Comparison of ENCODE assay signal across 1 cellular context in genomic region chr2:179580378-179581146, GRCh38.
TF ChIP-seq lines count a peak whose summit lies in the region.

No MANE protein-coding gene starts in this region.

TF ChIP-seq in HepG2, 621 proteins besides CTCF, POLR2A, EP300 and RAD21 (continued from another document and continues in another):
- no peak for TF ChIP-seq HBP1 (CRISPR knock-in tag; IDR thresholded peaks at IDR 0.05; ENCODE audit: low read depth)
- TF ChIP-seq MBD4 (IDR thresholded peaks at IDR 0.05; ENCODE audit: borderline replicate concordance, low read length), result no peak
- no peak for TF ChIP-seq ZNF570 (CRISPR knock-in tag; IDR thresholded peaks at IDR 0.05; ENCODE audit: borderline replicate concordance)
- no peak for TF ChIP-seq FOXC1 (CRISPR knock-in tag; IDR thresholded peaks at IDR 0.05; ENCODE audit: borderline replicate concordance)
- TF ChIP-seq UBTF (CRISPR knock-in tag; IDR thresholded peaks at IDR 0.05), result no peak
- no peak for TF ChIP-seq ZNF670 (CRISPR knock-in tag; IDR thresholded peaks at IDR 0.05; ENCODE audit: borderline replicate concordance)
- TF ChIP-seq TFAP4 (IDR thresholded peaks at IDR 0.05; ENCODE audit: borderline replicate concordance, low read depth), result peak; percentile 11; the same call in 1 of the 2 replicates
- no peak for TF ChIP-seq NAIF1 (CRISPR knock-in tag; IDR thresholded peaks at IDR 0.05; ENCODE audit: borderline replicate concordance)
- TF ChIP-seq ZBTB21 (CRISPR knock-in tag; IDR thresholded peaks at IDR 0.05), result no peak
- TF ChIP-seq CERS6 (CRISPR knock-in tag; IDR thresholded peaks at IDR 0.05), result no peak
- no peak for TF ChIP-seq ZNF616 (CRISPR knock-in tag; IDR thresholded peaks at IDR 0.05; ENCODE audit: low read depth)
- TF ChIP-seq ZNF790 (CRISPR knock-in tag; IDR thresholded peaks at IDR 0.05; ENCODE audit: borderline replicate concordance), result no peak
- peak; percentile 29; the same call in 1 of the 2 replicates for TF ChIP-seq ZGPAT (CRISPR knock-in tag; IDR thresholded peaks at IDR 0.05)
- TF ChIP-seq JUND (CRISPR knock-in tag; IDR thresholded peaks at IDR 0.05), result no peak
- TF ChIP-seq HHEX (CRISPR knock-in tag; IDR thresholded peaks at IDR 0.05), result no peak
- 0 out of 2 replicates have a peak, but pooled peaks have one; percentile 24 for TF ChIP-seq TFDP1 (CRISPR knock-in tag; IDR thresholded peaks at IDR 0.05; ENCODE audit: borderline replicate concordance)
- no peak for TF ChIP-seq BCL3 (CRISPR knock-in tag; IDR thresholded peaks at IDR 0.05)
- TF ChIP-seq LBX2 (CRISPR knock-in tag; IDR thresholded peaks at IDR 0.05; ENCODE audit: borderline replicate concordance), result no peak
- TF ChIP-seq HIVEP1 (CRISPR knock-in tag; IDR thresholded peaks at IDR 0.05), result no peak
- no peak for TF ChIP-seq ZNF530 (CRISPR knock-in tag; IDR thresholded peaks at IDR 0.05; ENCODE audit: low read depth)
- 0 out of 2 replicates have a peak, but pooled peaks have one; percentile 29 for TF ChIP-seq BRF2 (CRISPR knock-in tag; IDR thresholded peaks at IDR 0.05)
- TF ChIP-seq SNAI1 (CRISPR knock-in tag; IDR thresholded peaks at IDR 0.05; ENCODE audit: borderline replicate concordance), result no peak
- TF ChIP-seq ZNF33A (CRISPR knock-in tag; IDR thresholded peaks at IDR 0.05; ENCODE audit: borderline replicate concordance), result no peak
- no peak for TF ChIP-seq NFE2L2 (IDR thresholded peaks at IDR 0.05; ENCODE audit: low read length)
- TF ChIP-seq KLF9 (CRISPR knock-in tag; IDR thresholded peaks at IDR 0.05; ENCODE audit: low read depth), result no peak
- peak; percentile 60; the same call in 1 of the 2 replicates for TF ChIP-seq HOXA3 (CRISPR knock-in tag; IDR thresholded peaks at IDR 0.05)
- no peak for TF ChIP-seq XBP1 (CRISPR knock-in tag; IDR thresholded peaks at IDR 0.05)
- TF ChIP-seq MTA3 (CRISPR knock-in tag; IDR thresholded peaks at IDR 0.05), result no peak
- peak; percentile 59 for TF ChIP-seq FOXA3 (CRISPR knock-in tag; IDR thresholded peaks at IDR 0.05)
- TF ChIP-seq ZSCAN31 (CRISPR knock-in tag; IDR thresholded peaks at IDR 0.05; ENCODE audit: low read depth), result no peak
- TF ChIP-seq ZSCAN21 (CRISPR knock-in tag; IDR thresholded peaks at IDR 0.05; ENCODE audit: borderline replicate concordance), result no peak
- TF ChIP-seq EED (CRISPR knock-in tag; IDR thresholded peaks at IDR 0.05), result no peak
- no peak for TF ChIP-seq ZNF740 (CRISPR knock-in tag; IDR thresholded peaks at IDR 0.05)
- no peak for TF ChIP-seq ZSCAN20 (CRISPR knock-in tag; IDR thresholded peaks at IDR 0.05; ENCODE audit: borderline replicate concordance)
- TF ChIP-seq ZNF83 (CRISPR knock-in tag; IDR thresholded peaks at IDR 0.05; ENCODE audit: borderline replicate concordance), result no peak
- 0 out of 2 replicates have a peak, but pooled peaks have one; percentile 54 for TF ChIP-seq BRD4 (CRISPR knock-in tag; IDR thresholded peaks at IDR 0.05)
- no peak for TF ChIP-seq CENPX (CRISPR knock-in tag; IDR thresholded peaks at IDR 0.05)
- TF ChIP-seq HNRNPLL (IDR thresholded peaks at IDR 0.05; ENCODE audit: low read depth, low read length, poor library complexity, severe bottlenecking), result no peak
- no peak for TF ChIP-seq ZNF44 (CRISPR knock-in tag; IDR thresholded peaks at IDR 0.05)
- no peak for TF ChIP-seq ZZZ3 (CRISPR knock-in tag; IDR thresholded peaks at IDR 0.05; ENCODE audit: borderline replicate concordance)
- peak; percentile 28; the same call in 1 of the 2 replicates for TF ChIP-seq ZNF878 (CRISPR knock-in tag; IDR thresholded peaks at IDR 0.05)
- TF ChIP-seq NPAS2 (CRISPR knock-in tag; IDR thresholded peaks at IDR 0.05; ENCODE audit: borderline replicate concordance), result no peak
- no peak for TF ChIP-seq ZNF337 (CRISPR knock-in tag; IDR thresholded peaks at IDR 0.05; ENCODE audit: borderline replicate concordance, low read depth)
- no peak for TF ChIP-seq BRCA1 (CRISPR knock-in tag; IDR thresholded peaks at IDR 0.05)
- TF ChIP-seq ZKSCAN8 (CRISPR knock-in tag; IDR thresholded peaks at IDR 0.05; ENCODE audit: borderline replicate concordance), result no peak
- no peak for TF ChIP-seq ZC3H13 (CRISPR knock-in tag; IDR thresholded peaks at IDR 0.05)
- TF ChIP-seq ZBTB2 (CRISPR knock-in tag; IDR thresholded peaks at IDR 0.05; ENCODE audit: low read depth), result no peak
- peak; percentile 79 for TF ChIP-seq ZFP91 (CRISPR knock-in tag; IDR thresholded peaks at IDR 0.05; ENCODE audit: borderline replicate concordance)
- no peak for TF ChIP-seq EHMT2 (IDR thresholded peaks at IDR 0.05; ENCODE audit: borderline replicate concordance, low read depth, low read length)
- no peak for TF ChIP-seq ZNF362 (CRISPR knock-in tag; IDR thresholded peaks at IDR 0.05; ENCODE audit: borderline replicate concordance)
- no peak for TF ChIP-seq ZNF34 (CRISPR knock-in tag; IDR thresholded peaks at IDR 0.05; ENCODE audit: borderline replicate concordance)
- TF ChIP-seq ZNF556 (CRISPR knock-in tag; IDR thresholded peaks at IDR 0.05; ENCODE audit: borderline replicate concordance), result no peak
